27 cellular contexts compared by ENCODE assay signal in genomic region chr3:17422636-17423035, GRCh38.
"Had no signal": no experiment of that assay in that cellular context is flagged by ENCODE, and none has a peak within 500 bp of the region (broad histone marks: within the 10 kb centered on the region; RNA-seq: fewer than 3 reads in every experiment).

No MANE protein-coding gene starts in this region.

- FAIRE-seq: colon, endometrium, endothelial cell of umbilical vein had no signal

- H3K4me1 ChIP-seq: colonic mucosa, esophagus muscularis mucosa, esophagus squamous epithelium, foreskin keratinocyte, gastrocnemius medialis, gastroesophageal sphincter had no signal

- H3K27me3 ChIP-seq: colonic mucosa, dorsolateral prefrontal cortex, esophagus muscularis mucosa, esophagus squamous epithelium, foreskin keratinocyte, gastrocnemius medialis, gastroesophageal sphincter, heart left ventricle, heart right ventricle had no signal

- H3K27ac ChIP-seq: colonic mucosa, coronary artery, dorsolateral prefrontal cortex, epithelial cell of prostate, esophagus muscularis mucosa, esophagus squamous epithelium, foreskin keratinocyte, gastrocnemius medialis, gastroesophageal sphincter, heart left ventricle, heart right ventricle had no signal

- H3K4me3 ChIP-seq: colonic mucosa, coronary artery, dorsolateral prefrontal cortex, esophagus muscularis mucosa, esophagus squamous epithelium, gastrocnemius medialis, gastroesophageal sphincter, heart left ventricle, heart right ventricle had no signal

- H3K36me3 ChIP-seq: colonic mucosa, esophagus muscularis mucosa, esophagus squamous epithelium, gastrocnemius medialis, gastroesophageal sphincter, heart left ventricle, heart right ventricle had no signal

- H3K9me3 ChIP-seq: colonic mucosa, esophagus muscularis mucosa, esophagus squamous epithelium, gastrocnemius medialis, gastroesophageal sphincter, heart left ventricle, heart right ventricle had no signal

- DNase-seq: colonic mucosa; cortex of kidney; dermis blood vessel endothelial cell; dorsolateral prefrontal cortex; effector CD4-positive, alpha-beta T cell; effector CD8-positive, alpha-beta T cell; effector memory CD4-positive, alpha-beta T cell; effector memory CD8-positive, alpha-beta T cell; endodermal cell; erythroblast; esophagus squamous epithelium; foreskin fibroblast; foreskin keratinocyte; foreskin melanocyte; gastrocnemius medialis; glutamatergic neuron; head of caudate nucleus; heart left ventricle; heart right ventricle had no signal

- ATAC-seq: effector memory CD8-positive, alpha-beta T cell; esophagus mucosa; foreskin keratinocyte; gastrocnemius medialis; gastroesophageal sphincter; heart left ventricle; heart right ventricle had no signal
